ENCODE assay signal across 8 cellular contexts in genomic region chr11:43943357-43943930, GRCh38. TPM values are rescaled to one million over a fixed set of nuclear protein-coding genes. Genes with fewer than 3 reads are reported as not detected.
DNase-seq lines count a peak whose midpoint lies in the region; ATAC-seq, FAIRE-seq and TF ChIP-seq lines count a peak whose summit lies in the region.

No MANE protein-coding gene starts in this region.

- FAIRE-seq in GM12891 (lab: Jason Lieb, UNC): no peak

- no peak overlapping the region for H2BK12ac ChIP-seq in trophoblast cell (ENCODE audit: low read length)

- no peak for TF ChIP-seq CTCF in omental fat pad (IDR thresholded peaks at IDR 0.05)

- no peak overlapping the region for H3K14ac ChIP-seq in trophoblast cell (ENCODE audit: low read length)

- H3K9me3 ChIP-seq in SJSA1 (replicated peaks) (no peaks in the 10 kb centered on the region), esophagus (ENCODE audit: control insufficient read depth in 2 of 2, insufficient read depth in 1 of 2, low read depth in 1 of 2, low read length in 1 of 2) (no peaks in the 10 kb centered on the region), trophoblast cell (ENCODE audit: insufficient read depth, low read depth, low read length) (peaks cover 2% of the 10 kb centered on the region)

- H3K79me2 ChIP-seq in trophoblast cell (ENCODE audit: control insufficient read depth, insufficient read depth, low read length, poor library complexity): no peaks in the 10 kb centered on the region

- no peak overlapping the region for H2AFZ ChIP-seq in trophoblast cell (ENCODE audit: insufficient read depth, low read length, poor library complexity)

- H3K79me1 ChIP-seq in trophoblast cell (ENCODE audit: low read length): peaks cover 2% of the 10 kb centered on the region

- no peak overlapping the region for H3K4ac ChIP-seq in trophoblast cell (ENCODE audit: low read depth, low read length)

- no peak overlapping the region for H4K91ac ChIP-seq in trophoblast cell (ENCODE audit: low read depth, low read length)

- DNase-seq in SJSA1 (ENCODE audit: low read depth in 1 of 2, low spot score in 2 of 2) (peak in 1 of 2 experiments; percentile 58), trophoblast cell (peak in 1 of 2 donors; percentile 10), omental fat pad (ENCODE audit: low spot score) (no peak), GM12891 (ENCODE audit: insufficient read length, low spot score) (no peak)
- no peak for DNase-seq in activated CD4-positive, alpha-beta T cell treated with anti-CD3 and anti-CD28 coated beads, Interleukin-2, amount 50 U/mL, for 1 hour

- peak overlapping the region; percentile 45; the same call in 1 of the 2 replicates for H3K27ac ChIP-seq in SJSA1
- H3K27ac ChIP-seq in esophagus (ENCODE audit: low read depth in 2 of 2, low read length in 1 of 2): peak overlapping the region; percentile 70 to 80
- no peak overlapping the region for H3K27ac ChIP-seq in trophoblast cell (ENCODE audit: low read depth, low read length)

- H3K4me1 ChIP-seq in SJSA1 (replicated peaks) (peaks cover 44% of the 10 kb centered on the region), esophagus (ENCODE audit: control insufficient read depth in 2 of 2, insufficient read depth in 2 of 2, low read length in 1 of 2) (peaks cover 0 to 12% of the 10 kb centered on the region in 2 donors), trophoblast cell (ENCODE audit: control insufficient read depth in 1 of 2, insufficient read depth in 2 of 2, low read length in 2 of 2) (peaks cover 13 to 15% of the 10 kb centered on the region in 2 experiments)

- ATAC-seq in GM18498 (IDR thresholded peaks at IDR 0.05; ENCODE audit: unreplicated experiment) (peak; percentile 7), HG02763 (IDR thresholded peaks at IDR 0.05; ENCODE audit: unreplicated experiment) (no peak), omental fat pad (ENCODE audit: low FRiP score) (no peak)

- no peak overlapping the region for H3K23ac ChIP-seq in trophoblast cell (ENCODE audit: low read length)

- peak overlapping the region; percentile 96 for H3K4me2 ChIP-seq in trophoblast cell (ENCODE audit: low read length)

- H3K36me3 ChIP-seq in SJSA1 (peaks cover 26% of the 10 kb centered on the region), esophagus (ENCODE audit: control insufficient read depth in 2 of 2, insufficient read depth in 2 of 2, low read length in 1 of 2) (no peaks in the 10 kb centered on the region), trophoblast cell (ENCODE audit: control insufficient read depth in 1 of 2, insufficient read depth in 2 of 2, low read length in 2 of 2) (no peaks in the 10 kb centered on the region)

- H3K18ac ChIP-seq in trophoblast cell (ENCODE audit: low read length): no peak overlapping the region

- no peak for TF ChIP-seq POLR2A in GM12891 (IDR thresholded peaks at IDR 0.05; ENCODE audit: low read depth, low read length)

- no peak overlapping the region for H4K8ac ChIP-seq in trophoblast cell (ENCODE audit: low read depth, low read length)

- H2AK5ac ChIP-seq in trophoblast cell (ENCODE audit: low read length): no peak overlapping the region

- no peak overlapping the region for H2BK120ac ChIP-seq in trophoblast cell (ENCODE audit: insufficient read depth, low read length, poor library complexity)

- H3K9ac ChIP-seq in trophoblast cell (ENCODE audit: low read length): no peak overlapping the region

- peak overlapping the region; percentile 88 for H3K4me3 ChIP-seq in SJSA1
- peak overlapping the region; percentile 57 to 64 for H3K4me3 ChIP-seq in esophagus (ENCODE audit: low read depth in 1 of 2, low read length in 2 of 2)
- peak overlapping the region; percentile 61 for H3K4me3 ChIP-seq in trophoblast cell (ENCODE audit: low read depth, low read length)

- no peak overlapping the region for H2BK5ac ChIP-seq in trophoblast cell (ENCODE audit: low read depth, low read length, poor library complexity)

- 1% methylated on average over 47 to 50 of the region's 50 CpGs for WGBS in esophagus, 2 donors
- WGBS in trophoblast cell (ENCODE audit: extremely low coverage, insufficient coverage, insufficient read length): no CpG with 5 or more reads among the region's 50 CpGs

- H3K27me3 ChIP-seq in SJSA1 (replicated peaks): no peaks in the 10 kb centered on the region
- peaks cover 3 to 5% of the 10 kb centered on the region in 2 donors for H3K27me3 ChIP-seq in esophagus (ENCODE audit: control insufficient read depth in 1 of 2, insufficient read depth in 2 of 2, low read length in 2 of 2)
- H3K27me3 ChIP-seq in trophoblast cell (ENCODE audit: insufficient read depth, low read length): peaks cover 32% of the 10 kb centered on the region

- no peak overlapping the region for H4K12ac ChIP-seq in trophoblast cell (ENCODE audit: low read depth, low read length)

TF ChIP-seq in GM12891, 5 proteins besides CTCF, POLR2A, EP300 and RAD21:
- TF ChIP-seq SPI1 (IDR thresholded peaks at IDR 0.05; ENCODE audit: low read depth, low read length) (no peak), POU2F2 (IDR thresholded peaks at IDR 0.05; ENCODE audit: low read depth, low read length) (no peak), TAF1 (IDR thresholded peaks at IDR 0.05; ENCODE audit: low read depth, low read length) (no peak), POLR2AphosphoS5 (IDR thresholded peaks at IDR 0.05; ENCODE audit: low read depth, low read length) (no peak), PAX5 (IDR thresholded peaks at IDR 0.05; ENCODE audit: insufficient read depth, low read length, severe bottlenecking) (no peak)

RNA-seq across cellular contexts. Expression of gene C11orf96, which starts 1.0 kb away (rescaled TPM):
- 345 and 479 TPM in 2 replicates for total RNA-seq in SJSA1 (2014; rRNA removed; shearing (Covaris generic))
- polyA plus RNA-seq in esophagus: 10 to 100 TPM in 1 of 2 donors, 1 to 10 TPM in 1; 4.8 to 38.4 TPM
- 11.5 and 12.2 TPM in 2 replicates for polyA plus RNA-seq in trophoblast cell (2013)
- total RNA-seq in omental fat pad: 100 to 1,000 TPM; 127 to 489 (median 243) TPM
- 0.51 TPM for polyA plus RNA-seq in GM12891 (2012; ENCODE audit: low read depth, missing spikeins)
